10 cellular contexts compared by ENCODE assay signal in the genomic region with DNA sequence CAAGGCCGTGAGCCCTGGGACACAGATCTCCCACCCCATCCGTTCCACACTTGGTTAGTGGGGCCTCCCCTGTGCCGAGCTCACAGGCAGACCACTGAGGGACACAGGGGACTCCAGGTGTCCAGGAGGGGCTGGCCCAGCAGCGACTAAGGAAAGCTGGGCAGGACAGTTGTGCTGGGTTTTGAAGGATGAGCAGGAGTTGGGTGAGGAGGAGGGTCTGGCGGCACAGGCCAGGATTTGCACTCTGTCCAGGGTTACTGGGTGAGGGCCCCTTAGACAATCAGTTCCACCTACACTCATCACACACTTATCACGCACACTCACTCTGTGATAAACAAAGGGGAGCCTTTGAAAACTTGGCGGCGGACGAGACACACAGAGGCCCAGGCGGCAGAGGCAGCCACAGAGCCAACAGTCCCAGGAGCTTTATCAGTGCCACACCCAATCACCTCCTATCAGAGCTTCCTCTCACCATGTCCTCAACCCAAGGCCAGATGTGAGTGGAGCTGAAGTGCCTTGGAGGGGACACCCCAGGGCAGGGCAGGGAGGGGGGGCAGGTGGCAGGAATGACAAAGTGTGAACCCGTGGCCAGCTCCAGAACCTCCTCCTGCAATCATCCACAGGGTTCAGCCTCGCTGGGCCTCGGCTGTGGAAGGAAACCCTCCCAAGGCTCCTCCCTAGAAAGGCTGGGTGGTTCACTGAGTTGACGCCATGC. TPM values are rescaled to one million over a fixed set of nuclear protein-coding genes. Genes with fewer than 3 reads are reported as not detected.
A peak's percentile ranks its signal among the peaks of the same experiment; 100 is the strongest.
DNase-seq lines count a peak whose midpoint lies in the region; ATAC-seq, FAIRE-seq and TF ChIP-seq lines count a peak whose summit lies in the region.
"Had no signal": no experiment of that assay in that cellular context is flagged by ENCODE, and none has a peak within 500 bp of the region (broad histone marks: within the 10 kb centered on the region; RNA-seq: fewer than 3 reads in every experiment).

No MANE protein-coding gene starts in this region.

- ATAC-seq in HepG2 (peak; percentile 18), right lobe of liver (no peak), foreskin keratinocyte (no peak)

- CTCF ChIA-PET in HepG2 (lab: Yijun Ruan, JAX; ENCODE audit: low intra/inter-chr PET ratio, low total read pairs): no interaction called here

- TF ChIP-seq EP300 in HepG2 (IDR thresholded peaks at IDR 0.05; ENCODE audit: low read depth in 2 of 2, low read length in 2 of 2) (no peak), HepG2 (CRISPR knock-in tag; IDR thresholded peaks at IDR 0.05; ENCODE audit: borderline replicate concordance) (no peak)

- DNase-seq in HepG2 (ENCODE audit: low spot score) (peak; percentile 38), right lobe of liver (no peak), hepatocyte (ENCODE audit: low spot score) (peak; percentile 76), substantia nigra (lab: John Stamatoyannopoulos, UW) (no peak), NCI-H2081 treated with DMSO at 0.1 percent for 48 hours (lab: John Stamatoyannopoulos, UW) (no peak), foreskin keratinocyte (no peak), putamen (ENCODE audit: low spot score) (no peak)
- DNase-seq in activated CD4-positive, alpha-beta T cell treated with anti-CD3 and anti-CD28 coated beads, Interleukin-2, amount 50 U/mL, for 1 hour: peak; percentile 43

- TF ChIP-seq RAD21 in HepG2 (CRISPR knock-in tag; IDR thresholded peaks at IDR 0.05): no peak

- 34% methylated on average over 11 of the region's 14 CpGs for WGBS in HepG2 (ENCODE audit: low lambda C conversion rate)
- 96% methylated on average over 5 of the region's 14 CpGs for WGBS in right lobe of liver (ENCODE audit: insufficient coverage, low coverage, low lambda C conversion rate, missing lambda C conversion rate)
- WGBS in hepatocyte (ENCODE audit: low lambda C conversion rate, missing lambda C conversion rate): 53% methylated on average over 14 of the region's 14 CpGs

- H3K27me3 ChIP-seq in HepG2 (ENCODE audit: control insufficient read depth in 1 of 2, insufficient read depth in 2 of 2, low read length in 2 of 2): peaks cover 2 to 14% of the 10 kb centered on the region in 2 experiments; a peak in 2 of 5 replicates
- no peaks in the 10 kb centered on the region for H3K27me3 ChIP-seq in right lobe of liver
- no peaks in the 10 kb centered on the region for H3K27me3 ChIP-seq in hepatocyte
- H3K27me3 ChIP-seq in foreskin keratinocyte: no peaks in the 10 kb centered on the region

- H3K9me2 ChIP-seq in hepatocyte (replicated peaks; ENCODE audit: insufficient read depth): no peaks in the 10 kb centered on the region

- H4K20me1 ChIP-seq in HepG2 (ENCODE audit: insufficient read depth, low read length) (no peaks in the 10 kb centered on the region), hepatocyte (ENCODE audit: insufficient read depth, poor library complexity, severe bottlenecking) (peaks cover 15% of the 10 kb centered on the region)

- TF ChIP-seq CTCF in HepG2 (CRISPR knock-in tag; IDR thresholded peaks at IDR 0.05) (no peak), right lobe of liver (IDR thresholded peaks at IDR 0.05) (no peak), hepatocyte (IDR thresholded peaks at IDR 0.05; ENCODE audit: poor library complexity) (no peak), foreskin keratinocyte (conservative IDR thresholded peaks at IDR 0.05) (no peak)

- H3K9ac ChIP-seq in HepG2 (ENCODE audit: insufficient read depth, low read depth, low read length): no peak overlapping the region

- BruUV-seq in HepG2 (replicated peaks; lab: Mats Ljungman, UMichigan): no TSS peak

- intact Hi-C loops in HepG2 (cut with micrococcal nuclease; ENCODE audit: unreplicated experiment): no loop called here
- intact Hi-C loops in right lobe of liver (cut with DNase I): no loop called here

- no peaks in the 10 kb centered on the region for H3K9me3 ChIP-seq in HepG2 (ENCODE audit: low read length)
- H3K9me3 ChIP-seq in right lobe of liver: no peaks in the 10 kb centered on the region
- H3K9me3 ChIP-seq in hepatocyte (ENCODE audit: low read depth): no peaks in the 10 kb centered on the region
- H3K9me3 ChIP-seq: Caco-2 had no signal

- TF ChIP-seq POLR2A in HepG2 (IDR thresholded peaks at IDR 0.05; ENCODE audit: insufficient read depth in 1 of 2, low read depth in 2 of 2, low read length in 2 of 2) (no peak), right lobe of liver (IDR thresholded peaks at IDR 0.05) (no peak)

- POLR2A ChIA-PET in HepG2 (lab: Yijun Ruan, JAX): no interaction called here

- H3K27ac ChIP-seq in HepG2 (ENCODE audit: extremely low read length, insufficient read depth, low read length) (no peak overlapping the region), right lobe of liver (no peak overlapping the region), hepatocyte (peak overlapping the region; percentile 95), substantia nigra (ENCODE audit: low read depth, low read length, poor library complexity, severe bottlenecking) (peak overlapping the region; percentile 95), foreskin keratinocyte (no peak overlapping the region)
- H3K27ac ChIP-seq: SK-N-MC had no signal

- FAIRE-seq in HepG2 (lab: Jason Lieb, UNC): no peak

- no peak overlapping the region for H3K4me2 ChIP-seq in HepG2 (ENCODE audit: low read depth, low read length)
- peak overlapping the region; percentile 61 for H3K4me2 ChIP-seq in hepatocyte

- H3K4me3 ChIP-seq in HepG2 (replicated peaks in 1 of 3; ENCODE audit: insufficient read depth in 1 of 3, low read depth in 2 of 3, low read length in 3 of 3): no peak overlapping the region
- no peak overlapping the region for H3K4me3 ChIP-seq in right lobe of liver
- H3K4me3 ChIP-seq in hepatocyte: no peak overlapping the region
- H3K4me3 ChIP-seq: SK-N-MC had no signal

- in situ Hi-C loops in HepG2 (cut with HindIII; ENCODE audit: extremely low pct_ligation_motif_present, low pct_unique_long_range_greater_than_20kb): no loop called here

- H3K4me1 ChIP-seq in HepG2 (ENCODE audit: insufficient read depth, low read length) (peaks cover 26% of the 10 kb centered on the region), right lobe of liver (peaks cover 0 to 26% (median 17%) of the 10 kb centered on the region in 4 donors), hepatocyte (ENCODE audit: insufficient read depth) (peaks cover 74% of the 10 kb centered on the region), foreskin keratinocyte (no peaks in the 10 kb centered on the region)

- H3K36me3 ChIP-seq in HepG2 (replicated peaks in 1 of 2; ENCODE audit: control insufficient read depth in 1 of 2, insufficient read depth in 2 of 2, low read length in 2 of 2) (no peaks in the 10 kb centered on the region), right lobe of liver (no peaks in the 10 kb centered on the region), hepatocyte (replicated peaks; ENCODE audit: insufficient read depth, low read depth) (no peaks in the 10 kb centered on the region)

- H2AFZ ChIP-seq in HepG2 (ENCODE audit: low read length) (no peak overlapping the region), hepatocyte (no peak overlapping the region)

- no peaks in the 10 kb centered on the region for H3K79me2 ChIP-seq in HepG2 (ENCODE audit: insufficient read depth, low read length)
- peaks cover 83% of the 10 kb centered on the region for H3K79me2 ChIP-seq in hepatocyte

TF ChIP-seq in HepG2, 621 proteins besides CTCF, POLR2A, EP300 and RAD21 (continues in another document):
- TF ChIP-seq ERF (CRISPR knock-in tag; IDR thresholded peaks at IDR 0.05): no peak
- TF ChIP-seq NKX3-1 (CRISPR knock-in tag; IDR thresholded peaks at IDR 0.05): no peak
- no peak for TF ChIP-seq ZEB1 (IDR thresholded peaks at IDR 0.05; ENCODE audit: insufficient replicate concordance, low read depth)
- TF ChIP-seq, protein P1, sequence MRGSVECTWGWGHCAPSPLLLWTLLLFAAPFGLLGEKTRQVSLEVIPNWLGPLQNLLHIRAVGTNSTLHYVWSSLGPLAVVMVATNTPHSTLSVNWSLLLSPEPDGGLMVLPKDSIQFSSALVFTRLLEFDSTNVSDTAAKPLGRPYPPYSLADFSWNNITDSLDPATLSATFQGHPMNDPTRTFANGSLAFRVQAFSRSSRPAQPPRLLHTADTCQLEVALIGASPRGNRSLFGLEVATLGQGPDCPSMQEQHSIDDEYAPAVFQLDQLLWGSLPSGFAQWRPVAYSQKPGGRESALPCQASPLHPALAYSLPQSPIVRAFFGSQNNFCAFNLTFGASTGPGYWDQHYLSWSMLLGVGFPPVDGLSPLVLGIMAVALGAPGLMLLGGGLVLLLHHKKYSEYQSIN (CRISPR knock-in tag; IDR thresholded peaks at IDR 0.05; ENCODE audit: borderline replicate concordance): no peak
- TF ChIP-seq RAD51 (IDR thresholded peaks at IDR 0.05; ENCODE audit: borderline replicate concordance): no peak

RNA-seq across cellular contexts. Expression of a gene that starts 26.6 kb away (rescaled TPM):
- total RNA-seq in HepG2 (2016; rRNA removed; fragmentation: Illumina TruSeq; extraction: Trizol): 0.93 and 0.98 TPM in 2 replicates
- 0.61 and 1.1 TPM in 2 replicates for total RNA-seq in HepG2 (2016; cell fraction: cytosol; rRNA removed; fragmentation: Illumina TruSeq; extraction: Trizol; ENCODE audit: low read depth)
- 0.58 and 0.97 TPM in 2 replicates for total RNA-seq in HepG2 (2016; cell fraction: insoluble cytoplasmic fraction; rRNA removed; fragmentation: Illumina TruSeq; extraction: Trizol)
- total RNA-seq in HepG2 (2016; cell fraction: membrane; rRNA removed; fragmentation: Illumina TruSeq; extraction: Trizol): 1.2 TPM in 2 replicates
- total RNA-seq in HepG2 (2016; cell fraction: nucleus; rRNA removed; fragmentation: Illumina TruSeq; extraction: Trizol): 0.28 and 0.41 TPM in 2 replicates
- 0.51 and 1.2 TPM in 2 replicates for polyA plus RNA-seq in HepG2 (2011; rRNA removed)
- 0.42 and 1.3 TPM in 2 replicates for polyA plus RNA-seq in HepG2 (2011; cell fraction: cytosol; rRNA removed)
- 1.2 and 2.2 TPM in 2 replicates for polyA plus RNA-seq in HepG2 (2011; cell fraction: nucleus; rRNA removed)
- 1.3 and 1.6 TPM in 2 replicates for polyA plus RNA-seq in HepG2 (2012)
- polyA plus RNA-seq in HepG2 (2016; cell fraction: cytosol; fragmentation: Illumina TruSeq; extraction: Trizol; ENCODE audit: low read depth): 0.84 and 1.2 TPM in 2 replicates
- polyA plus RNA-seq in HepG2 (2016; cell fraction: insoluble cytoplasmic fraction; fragmentation: Illumina TruSeq; extraction: Trizol; ENCODE audit: low read depth): 1.0 and 1.9 TPM in 2 replicates
- polyA plus RNA-seq in HepG2 (2016; cell fraction: membrane; fragmentation: Illumina TruSeq; extraction: Trizol; ENCODE audit: low read depth): 0.97 and 1.1 TPM in 2 replicates
- polyA plus RNA-seq in HepG2 (2016; cell fraction: nucleus; fragmentation: Illumina TruSeq; extraction: Trizol; ENCODE audit: insufficient read depth, low read depth): 0.85 and 0.91 TPM in 2 replicates
- 0.84 and 28.9 TPM in 2 replicates for polyA minus RNA-seq in HepG2 (2011; rRNA and poly(A)+ RNA removed; ENCODE audit: low replicate concordance)
- polyA minus RNA-seq in HepG2 (2011; cell fraction: cytosol; rRNA and poly(A)+ RNA removed): 0.59 and 0.79 TPM in 2 replicates
- polyA minus RNA-seq in HepG2 (2011; cell fraction: nucleus; rRNA and poly(A)+ RNA removed): 0.50 and 0.90 TPM in 2 replicates
- 10 to 100 TPM; 20.4 to 30.8 (median 26.3) TPM for total RNA-seq in right lobe of liver
- total RNA-seq in hepatocyte: 107 and 109 TPM in 2 replicates
- polyA plus RNA-seq in hepatocyte: 113 and 122 TPM in 2 replicates
- 30.6 and 30.8 TPM in 2 replicates for total RNA-seq in foreskin keratinocyte
- 29.4 and 31.0 TPM in 2 replicates for polyA plus RNA-seq in foreskin keratinocyte

Comparison
In these comparisons a context has a peak if more than half of its experiments do, and no peak if none do; other contexts are left out.
1. DNase-seq: peak in HepG2 (single experiment), activated CD4-positive, alpha-beta T cell treated with anti-CD3 and anti-CD28 coated beads, Interleukin-2, amount 50 U/mL, for 1 hour (single experiment) and hepatocyte (single experiment); none in right lobe of liver (0 of 3), substantia nigra (0 of 49), NCI-H2081 treated with DMSO at 0.1 percent for 48 hours (single experiment), foreskin keratinocyte (0 of 2) and putamen (single experiment).
2. RNA of a gene that starts 26.6 kb away (total RNA-seq): 107 to 109 TPM in hepatocyte, 30.6 to 30.8 TPM in foreskin keratinocyte and 20.4 to 30.8 TPM in right lobe of liver; 0.28 to 1.2 TPM in HepG2; every median in the first group is over 4 times any median in the second.
3. H3K27ac ChIP-seq: peak in hepatocyte (single experiment) and substantia nigra (single experiment); none in HepG2 (single experiment), right lobe of liver (0 of 3) and foreskin keratinocyte (single experiment).